In the genomic region with DNA sequence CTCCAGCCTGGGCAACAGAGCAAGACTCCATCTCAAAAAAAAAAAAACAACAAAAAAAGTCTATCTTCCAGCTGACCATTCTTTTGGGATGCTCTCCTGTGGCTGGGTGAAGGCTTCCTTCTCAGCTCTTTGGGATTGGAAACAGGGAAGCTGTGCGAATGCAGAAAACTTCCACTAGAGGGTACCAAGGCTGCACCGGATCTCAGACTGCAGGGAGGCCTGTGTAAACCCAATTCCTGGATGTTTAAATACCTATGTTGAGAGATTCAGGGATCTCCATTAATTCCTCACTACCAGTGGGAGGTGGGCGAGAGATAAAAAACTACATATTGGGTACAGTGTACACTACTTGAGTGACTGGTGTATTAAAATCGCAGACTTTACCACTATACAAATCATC, we compare ENCODE assay signal across 1 cellular context.
TF ChIP-seq lines count a peak whose summit lies in the region.

No MANE protein-coding gene starts in this region.

TF ChIP-seq in A549, 52 proteins besides CTCF, POLR2A, EP300 and RAD21:
- TF ChIP-seq SMC3 (IDR thresholded peaks at IDR 0.05), result peak; percentile 64
TF ChIP-seq in A549: peak in this region for 1; not testable (repeated sequence) for 51.
